Comparison of ENCODE assay signal across 12 cellular contexts in genomic region chr5:43315262-43315661, GRCh38. TPM values are rescaled to one million over a fixed set of nuclear protein-coding genes. Genes with fewer than 3 reads are reported as not detected.
DNase-seq lines count a peak whose midpoint lies in the region; ATAC-seq, FAIRE-seq and TF ChIP-seq lines count a peak whose summit lies in the region.
"Had no signal": no experiment of that assay in that cellular context is flagged by ENCODE, and none has a peak within 500 bp of the region (broad histone marks: within the 10 kb centered on the region; RNA-seq: fewer than 3 reads in every experiment).

No MANE protein-coding gene starts in this region.

- no peak overlapping the region for H2AFZ ChIP-seq in mammary epithelial cell (ENCODE audit: low read depth, low read length)

- no peaks in the 10 kb centered on the region for H3K27me3 ChIP-seq in mammary epithelial cell (ENCODE audit: insufficient read depth, low read length)
- no peaks in the 10 kb centered on the region for H3K27me3 ChIP-seq in small intestine (ENCODE audit: control insufficient read depth in 2 of 2, insufficient read depth in 2 of 2, low read length in 2 of 2)
- H3K27me3 ChIP-seq in pancreas = no peaks in the 10 kb centered on the region
- H3K27me3 ChIP-seq: ascending aorta had no signal

- dilution Hi-C loops in mammary epithelial cell (cut with HindIII; ENCODE audit: low sequenced_read_pairs) = no loop called here

- peak; percentile 27 for DNase-seq in H4 (ENCODE audit: low spot score)
- DNase-seq in RPMI7951 (ENCODE audit: low read depth) = peak; percentile 12
- DNase-seq in mammary epithelial cell = peak; percentile 92
- peak; percentile 39 for DNase-seq in small intestine
- DNase-seq in cerebellar nuclear complex (lab: John Stamatoyannopoulos, UW) = no peak
- DNase-seq in pancreas = no peak
- DNase-seq in CD1c-positive myeloid dendritic cell (ENCODE audit: extremely low spot score) = no peak
- no peak for DNase-seq in SHP77 treated with DMSO at 0.1 percent for 48 hours (lab: John Stamatoyannopoulos, UW)
- DNase-seq: GDM1, NCI-H1694 treated with DMSO at 0.1 percent for 48 hours had no signal

- BruUV-seq in mammary epithelial cell (replicated peaks; lab: Mats Ljungman, UMichigan) = no TSS peak

- intact Hi-C loops in mammary epithelial cell (cut with micrococcal nuclease) (loop anchor here (10.0 kb wide), 1 partner anchor 170 kb away; the partner anchor contains the start of gene TMEM267), pancreas (cut with DNase I) (no loop called here)

- H3K4me2 ChIP-seq in mammary epithelial cell (ENCODE audit: insufficient read depth, low read depth, low read length) = peak overlapping the region; percentile 17

- no peaks in the 10 kb centered on the region for H3K9me3 ChIP-seq in mammary epithelial cell (replicated peaks; ENCODE audit: insufficient read depth, low read length)
- no peaks in the 10 kb centered on the region for H3K9me3 ChIP-seq in small intestine (ENCODE audit: control insufficient read depth, low read depth)
- H3K9me3 ChIP-seq in pancreas = no peaks in the 10 kb centered on the region
- H3K9me3 ChIP-seq: ascending aorta had no signal

- peaks cover 19% of the 10 kb centered on the region for H4K20me1 ChIP-seq in mammary epithelial cell (ENCODE audit: insufficient read depth, low read length)

- in situ Hi-C loops in mammary epithelial cell (cut with MboI; ENCODE audit: low sequenced_read_pairs in 2 of 2) = loop anchor here in 1 of 2 donors (10.0 kb wide), 1 partner anchor 50 kb away; no protein-coding TSS in a partner anchor

- H3K9ac ChIP-seq in mammary epithelial cell (ENCODE audit: insufficient read depth, low read length) = no peak overlapping the region

- CTCF ChIA-PET in mammary epithelial cell (lab: Charles Lee; ENCODE audit: low non-redundant PET) = no interaction called here

- H3K79me2 ChIP-seq in mammary epithelial cell (ENCODE audit: insufficient read depth, low read length) = peaks cover 30% of the 10 kb centered on the region

- H3K36me3 ChIP-seq in mammary epithelial cell (ENCODE audit: insufficient read depth, low read length) (peaks cover 11% of the 10 kb centered on the region), small intestine (ENCODE audit: control insufficient read depth in 2 of 2, insufficient read depth in 2 of 2, low read length in 2 of 2) (peaks cover 0 to 3% of the 10 kb centered on the region in 2 donors), pancreas (no peaks in the 10 kb centered on the region)
- H3K36me3 ChIP-seq: ascending aorta had no signal

- no peak for ATAC-seq in pancreas

- no peak for TF ChIP-seq CTCF in mammary epithelial cell (conservative IDR thresholded peaks at IDR 0.05 in 1 of 2, IDR thresholded peaks at IDR 0.05 in 1 of 2; ENCODE audit: extremely low read depth in 1 of 2, insufficient read depth in 1 of 2, low read depth in 1 of 2, low read length in 2 of 2)
- TF ChIP-seq CTCF in pancreas (IDR thresholded peaks at IDR 0.05) = no peak

- 4% methylated on average over 8 of the region's 8 CpGs for WGBS in mammary epithelial cell (ENCODE audit: low coverage, missing lambda C conversion rate)
- WGBS in small intestine, 3 donors = 77 to 79% (median 78%) methylated on average over 8 of the region's 8 CpGs
- WGBS in pancreas, 2 donors = 86 to 93% methylated on average over 8 of the region's 8 CpGs

- H3K4me3 ChIP-seq in mammary epithelial cell (replicated peaks in 1 of 3; ENCODE audit: insufficient read depth in 1 of 3, low read depth in 2 of 3, low read length in 3 of 3) (no peak overlapping the region), small intestine (ENCODE audit: low read depth in 1 of 2, low read length in 2 of 2) (no peak overlapping the region), pancreas (no peak overlapping the region)
- H3K4me3 ChIP-seq: ascending aorta, SK-N-MC had no signal

- FAIRE-seq in small intestine (lab: Jason Lieb, UNC) (no peak), pancreas (lab: Jason Lieb, UNC) (no peak)

- H3K4me1 ChIP-seq in mammary epithelial cell (ENCODE audit: insufficient read depth, low read length) = peaks cover 30% of the 10 kb centered on the region
- H3K4me1 ChIP-seq in small intestine (ENCODE audit: control insufficient read depth in 2 of 2, insufficient read depth in 1 of 2, low read depth in 1 of 2, low read length in 1 of 2) = peaks cover 6 to 8% of the 10 kb centered on the region in 2 donors
- peaks cover 2 to 19% (median 11%) of the 10 kb centered on the region in 3 donors for H3K4me1 ChIP-seq in pancreas

- H3K27ac ChIP-seq in mammary epithelial cell (ENCODE audit: insufficient read depth, low read depth, low read length) (peak overlapping the region; percentile 97), small intestine (ENCODE audit: low read depth in 1 of 2, low read length in 1 of 2) (no peak overlapping the region), pancreas (no peak overlapping the region)
- H3K27ac ChIP-seq: ascending aorta had no signal

RNA-seq across cellular contexts. Expression of gene HMGCS1, which starts 2.0 kb away (rescaled TPM):
- total RNA-seq in H4 (2014; rRNA removed; shearing (Covaris generic)) = 54.3 and 57.0 TPM in 2 replicates
- 17.6 and 18.9 TPM in 2 replicates for total RNA-seq in RPMI7951 (2014; rRNA removed; shearing (Covaris generic))
- total RNA-seq in mammary epithelial cell = 100 to 1,000 TPM in 1 of 2 donors, 10 to 100 TPM in 1; 68.8 to 218 TPM
- 148 TPM for polyA plus RNA-seq in mammary epithelial cell
- polyA minus RNA-seq in mammary epithelial cell = 191 TPM
- 10 to 100 TPM; 46.7 to 84.5 (median 58.6) TPM for polyA plus RNA-seq in small intestine
- 10 to 100 TPM; 13.3 to 33.1 (median 22.1) TPM for total RNA-seq in pancreas
- 10 to 100 TPM; 11.4 to 17.6 TPM for polyA plus RNA-seq in pancreas

Comparison
In these comparisons a context has a peak if more than half of its experiments do, and no peak if none do; other contexts are left out.
1. DNase-seq: peak in H4 (single experiment), RPMI7951 (single experiment), mammary epithelial cell (single experiment) and small intestine (single experiment); none in cerebellar nuclear complex (0 of 2), pancreas (0 of 6), CD1c-positive myeloid dendritic cell (single experiment) and SHP77 treated with DMSO at 0.1 percent for 48 hours (single experiment).